In genomic region chr10:95321554-95322301, GRCh38 we compare ENCODE assay signal across 29 cellular contexts.
"Had no signal": no experiment of that assay in that cellular context is flagged by ENCODE, and none has a peak within 500 bp of the region (broad histone marks: within the 10 kb centered on the region; RNA-seq: fewer than 3 reads in every experiment).

No MANE protein-coding gene starts in this region.

- H3K36me3 ChIP-seq: cardiac muscle cell, colonic mucosa, ovary, WERI-Rb-1 had no signal

- H3K9me3 ChIP-seq: colonic mucosa, heart left ventricle, left lung, mucosa of descending colon, ovary, psoas muscle, right atrium auricular region, stomach, suprapubic skin, tibial nerve had no signal

- H3K27ac ChIP-seq: colonic mucosa, foreskin keratinocyte, left lung, ovary, psoas muscle, right atrium auricular region, suprapubic skin, tibial nerve, WERI-Rb-1 had no signal

- H3K4me3 ChIP-seq: cardiac muscle cell, colonic mucosa, heart left ventricle, left lung, lung, mucosa of descending colon, ovary, psoas muscle, right atrium auricular region, smooth muscle cell, stomach, suprapubic skin, tibial nerve had no signal

- DNase-seq: activated CD4-positive, alpha-beta T cell treated with anti-CD3 and anti-CD28 coated beads for 48 hours; activated CD4-positive, alpha-beta T cell treated with anti-CD3 and anti-CD28 coated beads, Interleukin-2, amount 50 U/mL, for 48 hours; activated CD8-positive, alpha-beta memory T cell treated with anti-CD3 and anti-CD28 coated beads for 24 hours; activated effector memory CD4-positive, alpha-beta T cell treated with Interleukin-2 at 50 U/mL for 16 hours; activated naive CD4-positive, alpha-beta T cell treated with Interleukin-2 at 50 U/mL for 16 hours; aorta; colonic mucosa; effector memory CD4-positive, alpha-beta T cell; foreskin keratinocyte; heart left ventricle; hypothalamus; immature natural killer cell; left lung; mucosa of descending colon; ovary; psoas muscle; stimulated activated CD4-positive, alpha-beta T cell treated with anti-CD3 and anti-CD28 coated beads, Interleukin-2, amount 100 ng/mL, for 24 hours; stimulated activated naive B cell treated with anti-CD40 and anti-IgM and Interleukin-4, amounts not matched to agents 10 μg/mL and 1 μg/mL and 100 μg/mL, for 72 hours; stomach; T-helper 17 cell; T1000; WERI-Rb-1 had no signal

- H3K4me2 ChIP-seq: smooth muscle cell had no signal

- ATAC-seq: activated CD4-positive, CD25-positive, alpha-beta regulatory T cell treated with anti-CD3 and anti-CD28 coated beads, Interleukin-2, amount 50 U/mL, for 24 hours; foreskin keratinocyte; heart left ventricle; left lung; mucosa of descending colon; psoas muscle; stimulated activated naive B cell treated with anti-CD40 and anti-IgM and Interleukin-4, amounts not matched to agents 10 μg/mL and 1 μg/mL and 100 μg/mL, for 72 hours; T-helper 17 cell had no signal

- H3K4me1 ChIP-seq: colonic mucosa, foreskin keratinocyte, suprapubic skin had no signal

- H3K27me3 ChIP-seq: cardiac muscle cell, colonic mucosa, foreskin keratinocyte, heart left ventricle, left lung, ovary, right atrium auricular region, stomach, suprapubic skin, tibial nerve had no signal
